Comparison of ENCODE assay signal across 9 cellular contexts in genomic region chr11:32259641-32260081, GRCh38.
DNase-seq lines count a peak whose midpoint lies in the region; ATAC-seq and TF ChIP-seq lines count a peak whose summit lies in the region.
"Had no signal": no experiment of that assay in that cellular context is flagged by ENCODE, and none has a peak within 500 bp of the region (broad histone marks: within the 10 kb centered on the region; RNA-seq: fewer than 3 reads in every experiment).

No MANE protein-coding gene starts in this region.

- H3K79me2 ChIP-seq in trophoblast cell (ENCODE audit: control insufficient read depth, insufficient read depth, low read length, poor library complexity), result no peaks in the 10 kb centered on the region

- no peak overlapping the region for H4K91ac ChIP-seq in trophoblast cell (ENCODE audit: low read depth, low read length)

- H4K12ac ChIP-seq in trophoblast cell (ENCODE audit: low read depth, low read length), result no peak overlapping the region

- ATAC-seq in GM19025 (IDR thresholded peaks at IDR 0.05; ENCODE audit: low read depth, unreplicated experiment) (peak; percentile 96), HG03066 (IDR thresholded peaks at IDR 0.05; ENCODE audit: low read depth, unreplicated experiment) (peak; percentile 97), psoas muscle (no peak)

- H3K4ac ChIP-seq in trophoblast cell (ENCODE audit: low read depth, low read length), result no peak overlapping the region

- TF ChIP-seq CTCF in AG10803 (conservative IDR thresholded peaks at IDR 0.05; ENCODE audit: low read length), result no peak
- no peak for TF ChIP-seq CTCF in RWPE1 (conservative IDR thresholded peaks at IDR 0.05; ENCODE audit: low read depth)
- TF ChIP-seq CTCF in psoas muscle (IDR thresholded peaks at IDR 0.05), result no peak

- H2AK5ac ChIP-seq in trophoblast cell (ENCODE audit: low read length), result no peak overlapping the region

- H2AFZ ChIP-seq in trophoblast cell (ENCODE audit: insufficient read depth, low read length, poor library complexity), result no peak overlapping the region

- no peak overlapping the region for H3K4me3 ChIP-seq in AG10803 (ENCODE audit: low read length)
- no peak overlapping the region for H3K4me3 ChIP-seq in trophoblast cell (ENCODE audit: low read depth, low read length)
- H3K4me3 ChIP-seq in psoas muscle, result no peak overlapping the region

- POLR2A ChIA-PET in RWPE1 (lab: Yijun Ruan, JAX; ENCODE audit: low non-redundant PET), result no interaction called here

- peak overlapping the region; percentile 31 for H2BK5ac ChIP-seq in trophoblast cell (ENCODE audit: low read depth, low read length, poor library complexity)

- H3K79me1 ChIP-seq in trophoblast cell (ENCODE audit: low read length), result peaks cover 2% of the 10 kb centered on the region

- no peak overlapping the region for H2BK12ac ChIP-seq in trophoblast cell (ENCODE audit: low read length)

- CTCF ChIA-PET in RWPE1 (lab: Yijun Ruan, JAX), result interaction anchor here (0.6 kb wide), 1 partner anchor 1549 kb away, joined by 3 read pairs; no protein-coding TSS in a partner anchor

- intact Hi-C loops in psoas muscle (cut with DNase I), result no loop called here

- H3K4me1 ChIP-seq in trophoblast cell (ENCODE audit: control insufficient read depth in 1 of 2, insufficient read depth in 2 of 2, low read length in 2 of 2) (peaks cover 2 to 4% of the 10 kb centered on the region in 2 experiments), psoas muscle (no peaks in the 10 kb centered on the region)

- WGBS in trophoblast cell (ENCODE audit: extremely low coverage, insufficient coverage, insufficient read length), result no CpG with 5 or more reads among the region's 3 CpGs
- 13 to 22% (median 20%) methylated on average over 3 of the region's 3 CpGs for WGBS in psoas muscle, 3 donors

- H3K36me3 ChIP-seq in trophoblast cell (ENCODE audit: control insufficient read depth in 1 of 2, insufficient read depth in 2 of 2, low read length in 2 of 2) (no peaks in the 10 kb centered on the region), psoas muscle (ENCODE audit: insufficient read depth in 1 of 2, low read depth in 1 of 2) (no peaks in the 10 kb centered on the region)

- H3K9ac ChIP-seq in trophoblast cell (ENCODE audit: low read length), result no peak overlapping the region

- DNase-seq in AG10803 (ENCODE audit: low read depth), result peak; percentile 10
- DNase-seq in RWPE1 (ENCODE audit: low spot score), result peak; percentile 22
- peak; percentile 81 to 87 for DNase-seq in trophoblast cell
- no peak for DNase-seq in psoas muscle
- DNase-seq in NCI-H748 (lab: John Stamatoyannopoulos, UW; ENCODE audit: unreplicated experiment), result no peak
- DNase-seq in activated CD4-positive, CD25-positive, alpha-beta regulatory T cell (lab: John Stamatoyannopoulos, UW), result no peak
- DNase-seq: naive B cell had no signal

- no peaks in the 10 kb centered on the region for H3K9me3 ChIP-seq in trophoblast cell (ENCODE audit: insufficient read depth, low read depth, low read length)
- H3K9me3 ChIP-seq in psoas muscle, result no peaks in the 10 kb centered on the region

- no peaks in the 10 kb centered on the region for H3K27me3 ChIP-seq in trophoblast cell (ENCODE audit: insufficient read depth, low read length)
- peaks cover 0 to 2% (median 0%) of the 10 kb centered on the region in 3 donors for H3K27me3 ChIP-seq in psoas muscle (ENCODE audit: insufficient read depth in 3 of 3, low read length in 2 of 3)

- no peak overlapping the region for H2BK120ac ChIP-seq in trophoblast cell (ENCODE audit: insufficient read depth, low read length, poor library complexity)

- H3K14ac ChIP-seq in trophoblast cell (ENCODE audit: low read length), result no peak overlapping the region

- H3K27ac ChIP-seq in RWPE1 (no peak overlapping the region), trophoblast cell (ENCODE audit: low read depth, low read length) (no peak overlapping the region), psoas muscle (no peak overlapping the region)

- no peak overlapping the region for H3K4me2 ChIP-seq in trophoblast cell (ENCODE audit: low read length)

- peak overlapping the region; percentile 19 for H4K8ac ChIP-seq in trophoblast cell (ENCODE audit: low read depth, low read length)

- H3K23ac ChIP-seq in trophoblast cell (ENCODE audit: low read length), result no peak overlapping the region

- H3K18ac ChIP-seq in trophoblast cell (ENCODE audit: low read length), result no peak overlapping the region

Comparison
In these comparisons a context has a peak if more than half of its experiments do, and no peak if none do; other contexts are left out.
1. DNase-seq: peak in AG10803 (single experiment), RWPE1 (single experiment) and trophoblast cell (2 of 2); none in psoas muscle (0 of 2), NCI-H748 (single experiment) and activated CD4-positive, CD25-positive, alpha-beta regulatory T cell (0 of 4).
2. ATAC-seq: peak in GM19025 (single experiment) and HG03066 (single experiment); none in psoas muscle (0 of 4).